ENCODE assay signal across 8 cellular contexts in genomic region chr5:139710370-139711066, GRCh38.
DNase-seq lines count a peak whose midpoint lies in the region; ATAC-seq and TF ChIP-seq lines count a peak whose summit lies in the region.

No MANE protein-coding gene starts in this region.

- in situ Hi-C loops in ACHN (cut with HindIII; ENCODE audit: low pct_ligation_motif_present, low pct_unique_long_range_greater_than_20kb, low sequenced_read_pairs) = no loop called here

- H3K27ac ChIP-seq in OCI-LY3 (ENCODE audit: low read length) (no peak overlapping the region), foreskin keratinocyte (no peak overlapping the region), upper lobe of right lung (peak overlapping the region; percentile 65)

- peak overlapping the region; percentile 87 for H3K4me3 ChIP-seq in OCI-LY3 (ENCODE audit: low read length)
- H3K4me3 ChIP-seq in upper lobe of right lung = peak overlapping the region; percentile 51

- ATAC-seq in GM19324 (IDR thresholded peaks at IDR 0.05; ENCODE audit: low FRiP score, unreplicated experiment) (peak; percentile 53), foreskin keratinocyte (peak; percentile 50), upper lobe of right lung (peak; percentile 26)

- DNase-seq in ACHN (peak; percentile 64), foreskin keratinocyte (no peak), nucleus accumbens (lab: John Stamatoyannopoulos, UW) (peak in 35 of 56 donors; percentile 19 to 82 (median 56)), upper lobe of right lung (peak; percentile 73), NCI-H2107 treated with DMSO at 0.1 percent for 48 hours (lab: John Stamatoyannopoulos, UW; ENCODE audit: unreplicated experiment) (no peak)
- peak; percentile 78 for DNase-seq in activated effector memory CD4-positive, alpha-beta T cell treated with anti-CD3 and anti-CD28 coated beads, Interleukin-2, amount 50 U/mL, for 16 hours

- no peak overlapping the region; the same call in 1 of the 2 replicates for H2AFZ ChIP-seq in OCI-LY3 (ENCODE audit: low read depth, low read length)

- H3K9me3 ChIP-seq in OCI-LY3 (ENCODE audit: insufficient read depth, low read length) (no peaks in the 10 kb centered on the region), upper lobe of right lung (no peaks in the 10 kb centered on the region)

- peak overlapping the region; percentile 86 for H3K4me2 ChIP-seq in OCI-LY3 (ENCODE audit: low read length)

- TF ChIP-seq CTCF in OCI-LY3 (IDR thresholded peaks at IDR 0.05; ENCODE audit: low read depth, low read length) (no peak), foreskin keratinocyte (conservative IDR thresholded peaks at IDR 0.05) (no peak), upper lobe of right lung (IDR thresholded peaks at IDR 0.05) (no peak)

- intact Hi-C loops in upper lobe of right lung (cut with DNase I) = no loop called here

- H3K4me1 ChIP-seq in OCI-LY3 (ENCODE audit: low read length) (peaks cover 12% of the 10 kb centered on the region), foreskin keratinocyte (no peaks in the 10 kb centered on the region), upper lobe of right lung (peaks cover 30% of the 10 kb centered on the region)

- no peaks in the 10 kb centered on the region for H3K79me2 ChIP-seq in OCI-LY3 (ENCODE audit: low read length)

- no peaks in the 10 kb centered on the region for H4K20me1 ChIP-seq in OCI-LY3 (ENCODE audit: insufficient read depth, low read length)

- peak overlapping the region; percentile 38 for H3K9ac ChIP-seq in OCI-LY3 (ENCODE audit: low read length)

- H3K36me3 ChIP-seq in OCI-LY3 (replicated peaks; ENCODE audit: low read depth, low read length) (no peaks in the 10 kb centered on the region), upper lobe of right lung (no peaks in the 10 kb centered on the region)

- peaks cover 18% of the 10 kb centered on the region for H3K27me3 ChIP-seq in OCI-LY3 (ENCODE audit: low read depth, low read length)
- peaks cover 62% of the 10 kb centered on the region for H3K27me3 ChIP-seq in foreskin keratinocyte
- peaks cover 17% of the 10 kb centered on the region for H3K27me3 ChIP-seq in upper lobe of right lung

Comparison
In these comparisons a context has a peak if more than half of its experiments do, and no peak if none do; other contexts are left out.
1. DNase-seq: peak in ACHN (single experiment), activated effector memory CD4-positive, alpha-beta T cell treated with anti-CD3 and anti-CD28 coated beads, Interleukin-2, amount 50 U/mL, for 16 hours (single experiment), nucleus accumbens (35 of 56) and upper lobe of right lung (single experiment); none in foreskin keratinocyte (0 of 2) and NCI-H2107 treated with DMSO at 0.1 percent for 48 hours (single experiment).
2. Peak in every context shown above with its lines, with median percentiles within 50 percentile points of each other: ATAC-seq.